In genomic region chr2:186347472-186347871, GRCh38 we compare ENCODE assay signal across 10 cellular contexts.
A peak's percentile ranks its signal among the peaks of the same experiment; 100 is the strongest.
DNase-seq lines count a peak whose midpoint lies in the region; ATAC-seq, FAIRE-seq and TF ChIP-seq lines count a peak whose summit lies in the region.
"Had no signal": no experiment of that assay in that cellular context is flagged by ENCODE, and none has a peak within 500 bp of the region (broad histone marks: within the 10 kb centered on the region; RNA-seq: fewer than 3 reads in every experiment).

No MANE protein-coding gene starts in this region.

- no peaks in the 10 kb centered on the region for H3K27me3 ChIP-seq in bronchial epithelial cell (ENCODE audit: control insufficient read depth, insufficient read depth, low read length)

- H3K36me3 ChIP-seq in bronchial epithelial cell (ENCODE audit: control insufficient read depth, insufficient read depth, low read length), result no peaks in the 10 kb centered on the region

- intact Hi-C loops in Right ventricle myocardium inferior (cut with DNase I), result no loop called here

- no peak for TF ChIP-seq CTCF in bronchial epithelial cell (IDR thresholded peaks at IDR 0.05; ENCODE audit: insufficient read depth, low read length, severe bottlenecking)

- DNase-seq in DMS 273 (lab: John Stamatoyannopoulos, UW; ENCODE audit: unreplicated experiment) (peak; percentile 2), DMS 273 treated with DMSO at 0.1 percent for 48 hours (lab: John Stamatoyannopoulos, UW) (no peak), NCI-H2081 (lab: John Stamatoyannopoulos, UW) (peak; percentile 2 to 67), bronchial epithelial cell (ENCODE audit: low read depth) (peak; percentile 73), stromal cell of bone marrow (ENCODE audit: low read depth) (peak; percentile 17), Right ventricle myocardium inferior (ENCODE audit: missing footprints) (no peak), amygdala (lab: John Stamatoyannopoulos, UW) (no peak), activated gamma-delta T cell treated with Interleukin-2 at 50 U/mL for 16 hours (no peak)

- no peak for FAIRE-seq in bronchial epithelial cell (lab: Jason Lieb, UNC)
- FAIRE-seq: G401.6 had no signal

- no peak for ATAC-seq in Right ventricle myocardium inferior
- ATAC-seq: natural killer cell treated with Interleukin-12 subunit alpha and Interleukin-12 subunit beta and Interleukin-15 and Interleukin-18, amount 100 ng/mL, for 72 hours had no signal

- no peak overlapping the region for H3K4me3 ChIP-seq in bronchial epithelial cell (ENCODE audit: low read depth, low read length)

Comparison
In these comparisons a context has a peak if more than half of its experiments do, and no peak if none do; other contexts are left out.
1. DNase-seq: peak in DMS 273 (single experiment), NCI-H2081 (2 of 2), bronchial epithelial cell (single experiment) and stromal cell of bone marrow (single experiment); none in DMS 273 treated with DMSO at 0.1 percent for 48 hours (single experiment), Right ventricle myocardium inferior (single experiment), amygdala (0 of 56) and activated gamma-delta T cell treated with Interleukin-2 at 50 U/mL for 16 hours (single experiment).